Comparison of ENCODE assay signal across 27 cellular contexts in the genomic region with DNA sequence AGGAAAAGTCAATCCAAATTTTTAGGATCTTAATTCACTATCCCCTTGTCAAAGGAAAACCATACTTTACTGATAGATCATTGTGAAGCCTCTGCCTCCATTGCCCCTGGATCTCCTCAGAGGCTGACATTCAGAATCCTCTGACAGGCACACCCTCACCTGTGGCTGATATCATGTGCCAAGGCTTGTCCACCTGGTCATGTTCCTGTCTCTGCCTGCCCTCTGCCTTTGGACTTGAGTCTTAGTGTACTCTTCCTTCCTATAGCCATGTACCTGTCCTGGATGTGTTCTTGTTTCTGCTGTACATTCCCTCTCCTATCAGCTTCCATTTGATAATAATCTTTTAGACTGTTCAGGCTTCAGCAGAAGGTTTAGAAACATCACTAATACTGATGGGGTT.
"Had no signal": no experiment of that assay in that cellular context is flagged by ENCODE, and none has a peak within 500 bp of the region (broad histone marks: within the 10 kb centered on the region; RNA-seq: fewer than 3 reads in every experiment).

No MANE protein-coding gene starts in this region.

- H3K4me1 ChIP-seq: esophagus squamous epithelium, gastrocnemius medialis, heart right ventricle, left lung, lower lobe of right lung had no signal

- H3K27ac Mint-ChIP-seq: memory B cell, mesothelial cell of epicardium, naive B cell had no signal

- H3K4me1 Mint-ChIP-seq: memory B cell, mesothelial cell of epicardium, naive B cell had no signal

- H3K36me3 Mint-ChIP-seq: memory B cell, mesothelial cell of epicardium, naive B cell had no signal

- H3K9me3 ChIP-seq: esophagus squamous epithelium, gastrocnemius medialis, heart right ventricle, left lung, lower lobe of right lung, mucosa of descending colon had no signal

- H3K36me3 ChIP-seq: esophagus squamous epithelium, gastrocnemius medialis, heart right ventricle, left lung, lower lobe of right lung had no signal

- H3K27me3 Mint-ChIP-seq: naive B cell had no signal

- H3K27me3 ChIP-seq: esophagus squamous epithelium, gastrocnemius medialis, left lung had no signal

- H3K4me3 Mint-ChIP-seq: memory B cell, mesothelial cell of epicardium, naive B cell had no signal

- H3K4me3 ChIP-seq: coronary artery, dorsolateral prefrontal cortex, esophagus squamous epithelium, gastrocnemius medialis, heart right ventricle, left lung, lower lobe of right lung, mucosa of descending colon had no signal

- H3K27ac ChIP-seq: coronary artery, dorsolateral prefrontal cortex, epithelial cell of prostate, esophagus squamous epithelium, gastrocnemius medialis, heart right ventricle, left lung, lower lobe of right lung had no signal

- FAIRE-seq: colon, endothelial cell of umbilical vein, islet of Langerhans, keratinocyte had no signal

- DNase-seq: dermis blood vessel endothelial cell; dorsolateral prefrontal cortex; effector CD4-positive, alpha-beta T cell; effector memory CD4-positive, alpha-beta T cell; erythroblast; esophagus squamous epithelium; foreskin fibroblast; foreskin melanocyte; gastrocnemius medialis; glutamatergic neuron; head of caudate nucleus; heart right ventricle; hippocampal formation; left cardiac atrium; left lung; left ventricle myocardium superior; lower lobe of right lung; mucosa of descending colon; naive B cell had no signal

- H3K9me3 Mint-ChIP-seq: mesothelial cell of epicardium had no signal
